Comparison of ENCODE assay signal across 11 cellular contexts in genomic region chr1:28860332-28861073, GRCh38. TPM values are rescaled to one million over a fixed set of nuclear protein-coding genes. Genes with fewer than 3 reads are reported as not detected.
DNase-seq lines count a peak whose midpoint lies in the region; ATAC-seq and TF ChIP-seq lines count a peak whose summit lies in the region.
"Had no signal": no experiment of that assay in that cellular context is flagged by ENCODE, and none has a peak within 500 bp of the region (broad histone marks: within the 10 kb centered on the region; RNA-seq: fewer than 3 reads in every experiment).

No MANE protein-coding gene starts in this region.

- no peak for TF ChIP-seq CTCF in BE2C (IDR thresholded peaks at IDR 0.05; ENCODE audit: low read depth, low read length)
- no peak for TF ChIP-seq CTCF in fibroblast of mammary gland (conservative IDR thresholded peaks at IDR 0.05; ENCODE audit: control insufficient read depth, insufficient read depth, low read depth, low read length)
- TF ChIP-seq CTCF in lower leg skin (IDR thresholded peaks at IDR 0.05), result no peak

- no peaks in the 10 kb centered on the region for H3K9me3 Mint-ChIP-seq in T-helper 2 cell treated with Interferon-gamma antibody and Interleukin-4, amounts not matched to agents 5 μg/mL and 100 μg/mL, for 36 hours
- H3K9me3 Mint-ChIP-seq: activated naive CD4-positive, alpha-beta T cell treated with anti-CD3 and anti-CD28 coated beads, Interleukin-2, amount 50 U/mL, for 24 hours; naive thymus-derived CD8-positive, alpha-beta T cell had no signal

- H3K36me3 ChIP-seq in BE2C, result peaks cover 26% of the 10 kb centered on the region
- H3K36me3 ChIP-seq in H7 (replicated peaks; ENCODE audit: control insufficient read depth, insufficient read depth, low read length), result no peaks in the 10 kb centered on the region
- H3K36me3 ChIP-seq: BLaER1 treated with 17β-estradiol and CSF1 and Interleukin-3, amounts not matched to agents 10 nM and 100 nM had no signal

- TF ChIP-seq POLR2A in lower leg skin (IDR thresholded peaks at IDR 0.05), result no peak

- H3K27me3 ChIP-seq in BE2C, result no peaks in the 10 kb centered on the region
- no peaks in the 10 kb centered on the region for H3K27me3 ChIP-seq in H7 (ENCODE audit: control insufficient read depth, insufficient read depth, low read length)
- H3K27me3 ChIP-seq: BLaER1 treated with 17β-estradiol and CSF1 and Interleukin-3, amounts not matched to agents 10 nM and 100 nM had no signal

- intact Hi-C loops in lower leg skin (cut with DNase I; ENCODE audit: low total_unique reads), result no loop called here

- H3K27me3 Mint-ChIP-seq in T-helper 2 cell treated with Interferon-gamma antibody and Interleukin-4, amounts not matched to agents 5 μg/mL and 100 μg/mL, for 36 hours (ENCODE audit: low read depth), result no peaks in the 10 kb centered on the region
- H3K27me3 Mint-ChIP-seq: activated naive CD4-positive, alpha-beta T cell treated with anti-CD3 and anti-CD28 coated beads, Interleukin-2, amount 50 U/mL, for 24 hours had no signal

- H3K9me3 ChIP-seq in BE2C, result no peaks in the 10 kb centered on the region
- H3K9me3 ChIP-seq: BLaER1 treated with 17β-estradiol and CSF1 and Interleukin-3, amounts not matched to agents 10 nM and 100 nM had no signal

- no peak overlapping the region for H3K4me3 ChIP-seq in BE2C (ENCODE audit: low read depth, low read length)
- H3K4me3 ChIP-seq in H7 (ENCODE audit: insufficient read depth, low read depth, low read length), result no peak overlapping the region
- H3K4me3 ChIP-seq in fibroblast of mammary gland (ENCODE audit: control insufficient read depth, low read depth, low read length), result no peak overlapping the region
- no peak overlapping the region for H3K4me3 ChIP-seq in lower leg skin (ENCODE audit: low read depth, poor library complexity, severe bottlenecking)
- H3K4me3 ChIP-seq: BLaER1 treated with 17β-estradiol and CSF1 and Interleukin-3, amounts not matched to agents 10 nM and 100 nM had no signal

- DNase-seq in BE2C (peak; percentile 24), H7 (peak; percentile 23), NCI-H524 treated with DMSO at 0.1 percent for 48 hours (lab: John Stamatoyannopoulos, UW) (peak; percentile 71), fibroblast of mammary gland (ENCODE audit: low read depth) (peak; percentile 39), lower leg skin (ENCODE audit: low spot score in 2 of 2) (no peak)
- DNase-seq in T-helper 2 cell treated with Interferon-gamma antibody and Interleukin-4, amounts not matched to agents 5 μg/mL and 100 μg/mL, for 36 hours (ENCODE audit: low spot score), result no peak
- DNase-seq in effector CD8-positive, alpha-beta T cell (lab: John Stamatoyannopoulos, UW), result no peak
- DNase-seq: naive thymus-derived CD8-positive, alpha-beta T cell had no signal

- no peak overlapping the region for H3K4me3 Mint-ChIP-seq in T-helper 2 cell treated with Interferon-gamma antibody and Interleukin-4, amounts not matched to agents 5 μg/mL and 100 μg/mL, for 36 hours
- H3K4me3 Mint-ChIP-seq: activated naive CD4-positive, alpha-beta T cell treated with anti-CD3 and anti-CD28 coated beads, Interleukin-2, amount 50 U/mL, for 24 hours; naive thymus-derived CD8-positive, alpha-beta T cell had no signal

- no peaks in the 10 kb centered on the region for H3K4me1 Mint-ChIP-seq in T-helper 2 cell treated with Interferon-gamma antibody and Interleukin-4, amounts not matched to agents 5 μg/mL and 100 μg/mL, for 36 hours (ENCODE audit: low read depth)
- H3K4me1 Mint-ChIP-seq: activated naive CD4-positive, alpha-beta T cell treated with anti-CD3 and anti-CD28 coated beads, Interleukin-2, amount 50 U/mL, for 24 hours; naive thymus-derived CD8-positive, alpha-beta T cell had no signal

- H3K27ac Mint-ChIP-seq in T-helper 2 cell treated with Interferon-gamma antibody and Interleukin-4, amounts not matched to agents 5 μg/mL and 100 μg/mL, for 36 hours, result no peak overlapping the region
- H3K27ac Mint-ChIP-seq: activated naive CD4-positive, alpha-beta T cell treated with anti-CD3 and anti-CD28 coated beads, Interleukin-2, amount 50 U/mL, for 24 hours; naive thymus-derived CD8-positive, alpha-beta T cell had no signal

- H3K4me1 ChIP-seq in BE2C, result no peaks in the 10 kb centered on the region; the same call in 1 of the 2 replicates

- ATAC-seq in HG03432 (IDR thresholded peaks at IDR 0.05; ENCODE audit: unreplicated experiment), result no peak
- ATAC-seq: naive thymus-derived CD8-positive, alpha-beta T cell had no signal

- no peaks in the 10 kb centered on the region for H3K36me3 Mint-ChIP-seq in T-helper 2 cell treated with Interferon-gamma antibody and Interleukin-4, amounts not matched to agents 5 μg/mL and 100 μg/mL, for 36 hours (ENCODE audit: low read depth)
- H3K36me3 Mint-ChIP-seq: activated naive CD4-positive, alpha-beta T cell treated with anti-CD3 and anti-CD28 coated beads, Interleukin-2, amount 50 U/mL, for 24 hours; naive thymus-derived CD8-positive, alpha-beta T cell had no signal

- WGBS in lower leg skin, 2 donors, result 68 to 74% methylated on average over 3 of the region's 3 CpGs

RNA-seq across cellular contexts. Expression of gene OPRD1, which starts 48.5 kb away (rescaled TPM):
- 4.1 TPM for polyA plus RNA-seq in BE2C (2012; ENCODE audit: insufficient read depth, insufficient read length, low read depth)
- total RNA-seq in H7 (2014; rRNA removed; shearing (Covaris generic)), result 0.52 and 0.81 TPM in 2 replicates
- total RNA-seq in lower leg skin, result not detected
- total RNA-seq: naive thymus-derived CD8-positive, alpha-beta T cell had no signal

RNA-seq across cellular contexts. Expression of gene EPB41, which starts 53.9 kb away (rescaled TPM):
- polyA plus RNA-seq in BE2C (2012; ENCODE audit: insufficient read depth, insufficient read length, low read depth), result 24.5 TPM
- 58.7 and 79.7 TPM in 2 replicates for total RNA-seq in H7 (2014; rRNA removed; shearing (Covaris generic))
- 10 to 100 TPM; 41.1 to 60.2 (median 50.3) TPM for total RNA-seq in lower leg skin

Comparison
In these comparisons a context has a peak if more than half of its experiments do, and no peak if none do; other contexts are left out.
1. DNase-seq: peak in BE2C (single experiment), H7 (single experiment), NCI-H524 treated with DMSO at 0.1 percent for 48 hours (single experiment) and fibroblast of mammary gland (single experiment); none in T-helper 2 cell treated with Interferon-gamma antibody and Interleukin-4, amounts not matched to agents 5 μg/mL and 100 μg/mL, for 36 hours (single experiment), effector CD8-positive, alpha-beta T cell (single experiment) and lower leg skin (0 of 2).